In genomic region chr12:108562348-108563134, GRCh38 we compare ENCODE assay signal across 1 cellular context.
TF ChIP-seq lines count a peak whose summit lies in the region.

Gene ISCU, plus strand, starts transcription at chr12:108562596. Its CDS starts 27 bp downstream, at chr12:108562623.

TF ChIP-seq in HepG2, 621 proteins besides CTCF, POLR2A, EP300 and RAD21 (continued from another document and continues in another):
- no peak for TF ChIP-seq SKIL (CRISPR knock-in tag; IDR thresholded peaks at IDR 0.05; ENCODE audit: borderline replicate concordance)
- TF ChIP-seq ZNF10 (CRISPR knock-in tag; IDR thresholded peaks at IDR 0.05; ENCODE audit: borderline replicate concordance, low read depth): no peak
- no peak for TF ChIP-seq IRX3 (CRISPR knock-in tag; IDR thresholded peaks at IDR 0.05; ENCODE audit: borderline replicate concordance, low read depth)
- TF ChIP-seq ZHX2 (IDR thresholded peaks at IDR 0.05; ENCODE audit: low read depth): peak; percentile 68
- no peak for TF ChIP-seq ZHX2 (CRISPR knock-in tag; IDR thresholded peaks at IDR 0.05; ENCODE audit: borderline replicate concordance)
- peak; percentile 41; the same call in 1 of the 2 replicates for TF ChIP-seq ZFP36L2 (CRISPR knock-in tag; IDR thresholded peaks at IDR 0.05)
- TF ChIP-seq ZBTB39 (CRISPR knock-in tag; IDR thresholded peaks at IDR 0.05): no peak; the same call in 1 of the 2 replicates
- peak; percentile 17; the same call in 1 of the 2 replicates for TF ChIP-seq PAXIP1 (CRISPR knock-in tag; conservative IDR thresholded peaks at IDR 0.05)
- peak; percentile 96 for TF ChIP-seq SAFB2 (CRISPR knock-in tag; IDR thresholded peaks at IDR 0.05; ENCODE audit: borderline replicate concordance, low read depth)
- TF ChIP-seq ONECUT2 (CRISPR knock-in tag; IDR thresholded peaks at IDR 0.05): no peak
- TF ChIP-seq ZKSCAN8 (CRISPR knock-in tag; IDR thresholded peaks at IDR 0.05; ENCODE audit: borderline replicate concordance): no peak
- no peak for TF ChIP-seq ELF4 (CRISPR knock-in tag; IDR thresholded peaks at IDR 0.05; ENCODE audit: borderline replicate concordance)
- TF ChIP-seq TMF1 (CRISPR knock-in tag; IDR thresholded peaks at IDR 0.05; ENCODE audit: low read depth): no peak
- TF ChIP-seq NFIC (IDR thresholded peaks at IDR 0.05; ENCODE audit: low read length): no peak
- no peak for TF ChIP-seq NR2C2 (CRISPR knock-in tag; IDR thresholded peaks at IDR 0.05; ENCODE audit: borderline replicate concordance)
- TF ChIP-seq ATF3 (CRISPR knock-in tag; IDR thresholded peaks at IDR 0.05): no peak; the same call in 1 of the 2 replicates
- TF ChIP-seq ZNF784 (CRISPR knock-in tag; IDR thresholded peaks at IDR 0.05; ENCODE audit: borderline replicate concordance): peak; percentile 46; the same call in 1 of the 2 replicates
- TF ChIP-seq MEIS1 (CRISPR knock-in tag; IDR thresholded peaks at IDR 0.05; ENCODE audit: borderline replicate concordance): no peak
- TF ChIP-seq MZF1 (CRISPR knock-in tag; IDR thresholded peaks at IDR 0.05; ENCODE audit: borderline replicate concordance): no peak
- no peak for TF ChIP-seq BCL6 (CRISPR knock-in tag; IDR thresholded peaks at IDR 0.05)
- no peak for TF ChIP-seq JARID2 (CRISPR knock-in tag; IDR thresholded peaks at IDR 0.05; ENCODE audit: insufficient replicate concordance)
- no peak for TF ChIP-seq U2AF2 (IDR thresholded peaks at IDR 0.05; ENCODE audit: low read depth, low read length)
- peak; percentile 10; the same call in 1 of the 2 replicates for TF ChIP-seq ZNF292 (CRISPR knock-in tag; IDR thresholded peaks at IDR 0.05; ENCODE audit: borderline replicate concordance, low read depth)
- no peak for TF ChIP-seq LCORL (IDR thresholded peaks at IDR 0.05)
- TF ChIP-seq LCORL (CRISPR knock-in tag; IDR thresholded peaks at IDR 0.05): 0 out of 2 replicates have a peak, but pooled peaks have one; percentile 48
- TF ChIP-seq PRDM10 (CRISPR knock-in tag; IDR thresholded peaks at IDR 0.05; ENCODE audit: low read depth): no peak
- TF ChIP-seq FOXP4 (CRISPR knock-in tag; IDR thresholded peaks at IDR 0.05): no peak
- no peak for TF ChIP-seq ZSCAN12 (CRISPR knock-in tag; IDR thresholded peaks at IDR 0.05)
- no peak for TF ChIP-seq ZNF749 (CRISPR knock-in tag; IDR thresholded peaks at IDR 0.05; ENCODE audit: borderline replicate concordance)
- no peak; the same call in 1 of the 2 replicates for TF ChIP-seq MTF2 (CRISPR knock-in tag; IDR thresholded peaks at IDR 0.05; ENCODE audit: borderline replicate concordance)
- TF ChIP-seq POLR2AphosphoS5 (IDR thresholded peaks at IDR 0.05; ENCODE audit: low read depth, low read length): peak; percentile 76
- peak; percentile 48 for TF ChIP-seq HNRNPLL (IDR thresholded peaks at IDR 0.05; ENCODE audit: low read depth, low read length, poor library complexity, severe bottlenecking)
- no peak for TF ChIP-seq ZFP36 (IDR thresholded peaks at IDR 0.05; ENCODE audit: borderline replicate concordance, low read depth, low read length, partially characterized antibody)
- no peak for TF ChIP-seq MIXL1 (CRISPR knock-in tag; IDR thresholded peaks at IDR 0.05)
- TF ChIP-seq ZNF20 (CRISPR knock-in tag; IDR thresholded peaks at IDR 0.05): no peak
- TF ChIP-seq ZFP82 (CRISPR knock-in tag; IDR thresholded peaks at IDR 0.05; ENCODE audit: borderline replicate concordance): peak; percentile 89
- no peak for TF ChIP-seq DBP (CRISPR knock-in tag; IDR thresholded peaks at IDR 0.05; ENCODE audit: not compliant biosample characterization)
- peak; percentile 88 for TF ChIP-seq RBFOX2 (IDR thresholded peaks at IDR 0.05; ENCODE audit: low read depth, low read length)
